In genomic region chr2:158191076-158191566, GRCh38 we compare ENCODE assay signal across 1 cellular context.
TF ChIP-seq lines count a peak whose summit lies in the region.

No MANE protein-coding gene starts in this region.

TF ChIP-seq in HepG2, 621 proteins besides CTCF, POLR2A, EP300 and RAD21 (continued from another document and continues in another):
- TF ChIP-seq HMGXB3 (CRISPR knock-in tag; IDR thresholded peaks at IDR 0.05; ENCODE audit: borderline replicate concordance) (no peak), HOXA3 (CRISPR knock-in tag; IDR thresholded peaks at IDR 0.05) (no peak), FOXK1 (CRISPR knock-in tag; IDR thresholded peaks at IDR 0.05; ENCODE audit: borderline replicate concordance, low read depth) (0 out of 2 replicates have a peak, but pooled peaks have one; percentile 41), KDM5A (IDR thresholded peaks at IDR 0.05; ENCODE audit: borderline replicate concordance, low read length) (no peak), ZNF281 (CRISPR knock-in tag; IDR thresholded peaks at IDR 0.05; ENCODE audit: borderline replicate concordance) (no peak), ZNF646 (CRISPR knock-in tag; IDR thresholded peaks at IDR 0.05) (no peak), MIXL1 (CRISPR knock-in tag; IDR thresholded peaks at IDR 0.05) (peak; percentile 42; the same call in 1 of the 2 replicates), ZNF766 (CRISPR knock-in tag; IDR thresholded peaks at IDR 0.05; ENCODE audit: borderline replicate concordance) (no peak), ZIK1 (CRISPR knock-in tag; IDR thresholded peaks at IDR 0.05; ENCODE audit: borderline replicate concordance, low read depth) (no peak), ZNF3 (CRISPR knock-in tag; IDR thresholded peaks at IDR 0.05) (no peak), ZBTB33 (CRISPR knock-in tag; IDR thresholded peaks at IDR 0.05) (no peak), TBX3 (IDR thresholded peaks at IDR 0.05; ENCODE audit: borderline replicate concordance) (no peak), RFX1 (IDR thresholded peaks at IDR 0.05) (no peak), ZNF558 (CRISPR knock-in tag; IDR thresholded peaks at IDR 0.05; ENCODE audit: borderline replicate concordance) (no peak), ATF7 (IDR thresholded peaks at IDR 0.05) (no peak), ATF7 (CRISPR knock-in tag; IDR thresholded peaks at IDR 0.05) (no peak), ZNF121 (CRISPR knock-in tag; IDR thresholded peaks at IDR 0.05) (no peak), MAZ (IDR thresholded peaks at IDR 0.05; ENCODE audit: borderline replicate concordance, low read depth, low read length) (no peak), MAZ (CRISPR knock-in tag; IDR thresholded peaks at IDR 0.05; ENCODE audit: low read depth) (no peak), ARID5B (CRISPR knock-in tag; IDR thresholded peaks at IDR 0.05) (peak; percentile 96), KDM3A (CRISPR knock-in tag; IDR thresholded peaks at IDR 0.05; ENCODE audit: low read depth) (no peak), ZNF784 (CRISPR knock-in tag; IDR thresholded peaks at IDR 0.05; ENCODE audit: borderline replicate concordance) (no peak), MATR3 (CRISPR knock-in tag; IDR thresholded peaks at IDR 0.05) (no peak)
- TF ChIP-seq, protein P1, sequence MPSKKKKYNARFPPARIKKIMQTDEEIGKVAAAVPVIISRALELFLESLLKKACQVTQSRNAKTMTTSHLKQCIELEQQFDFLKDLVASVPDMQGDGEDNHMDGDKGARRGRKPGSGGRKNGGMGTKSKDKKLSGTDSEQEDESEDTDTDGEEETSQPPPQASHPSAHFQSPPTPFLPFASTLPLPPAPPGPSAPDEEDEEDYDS (CRISPR knock-in tag; IDR thresholded peaks at IDR 0.05): no peak
- TF ChIP-seq, protein P2, sequence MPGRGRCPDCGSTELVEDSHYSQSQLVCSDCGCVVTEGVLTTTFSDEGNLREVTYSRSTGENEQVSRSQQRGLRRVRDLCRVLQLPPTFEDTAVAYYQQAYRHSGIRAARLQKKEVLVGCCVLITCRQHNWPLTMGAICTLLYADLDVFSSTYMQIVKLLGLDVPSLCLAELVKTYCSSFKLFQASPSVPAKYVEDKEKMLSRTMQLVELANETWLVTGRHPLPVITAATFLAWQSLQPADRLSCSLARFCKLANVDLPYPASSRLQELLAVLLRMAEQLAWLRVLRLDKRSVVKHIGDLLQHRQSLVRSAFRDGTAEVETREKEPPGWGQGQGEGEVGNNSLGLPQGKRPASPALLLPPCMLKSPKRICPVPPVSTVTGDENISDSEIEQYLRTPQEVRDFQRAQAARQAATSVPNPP (CRISPR knock-in tag; IDR thresholded peaks at IDR 0.05): no peak
- TF ChIP-seq, protein P3, sequence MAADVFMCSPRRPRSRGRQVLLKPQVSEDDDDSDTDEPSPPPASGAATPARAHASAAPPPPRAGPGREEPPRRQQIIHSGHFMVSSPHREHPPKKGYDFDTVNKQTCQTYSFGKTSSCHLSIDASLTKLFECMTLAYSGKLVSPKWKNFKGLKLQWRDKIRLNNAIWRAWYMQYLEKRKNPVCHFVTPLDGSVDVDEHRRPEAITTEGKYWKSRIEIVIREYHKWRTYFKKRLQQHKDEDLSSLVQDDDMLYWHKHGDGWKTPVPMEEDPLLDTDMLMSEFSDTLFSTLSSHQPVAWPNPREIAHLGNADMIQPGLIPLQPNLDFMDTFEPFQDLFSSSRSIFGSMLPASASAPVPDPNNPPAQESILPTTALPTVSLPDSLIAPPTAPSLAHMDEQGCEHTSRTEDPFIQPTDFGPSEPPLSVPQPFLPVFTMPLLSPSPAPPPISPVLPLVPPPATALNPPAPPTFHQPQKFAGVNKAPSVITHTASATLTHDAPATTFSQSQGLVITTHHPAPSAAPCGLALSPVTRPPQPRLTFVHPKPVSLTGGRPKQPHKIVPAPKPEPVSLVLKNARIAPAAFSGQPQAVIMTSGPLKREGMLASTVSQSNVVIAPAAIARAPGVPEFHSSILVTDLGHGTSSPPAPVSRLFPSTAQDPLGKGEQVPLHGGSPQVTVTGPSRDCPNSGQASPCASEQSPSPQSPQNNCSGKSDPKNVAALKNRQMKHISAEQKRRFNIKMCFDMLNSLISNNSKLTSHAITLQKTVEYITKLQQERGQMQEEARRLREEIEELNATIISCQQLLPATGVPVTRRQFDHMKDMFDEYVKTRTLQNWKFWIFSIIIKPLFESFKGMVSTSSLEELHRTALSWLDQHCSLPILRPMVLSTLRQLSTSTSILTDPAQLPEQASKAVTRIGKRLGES (CRISPR knock-in tag; IDR thresholded peaks at IDR 0.05; ENCODE audit: borderline replicate concordance): no peak
